14 cellular contexts compared by ENCODE assay signal in genomic region chr12:70448371-70448770, GRCh38.
A peak's percentile ranks its signal among the peaks of the same experiment; 100 is the strongest.
DNase-seq lines count a peak whose midpoint lies in the region; ATAC-seq lines count a peak whose summit lies in the region.
"Had no signal": no experiment of that assay in that cellular context is flagged by ENCODE, and none has a peak within 500 bp of the region (broad histone marks: within the 10 kb centered on the region; RNA-seq: fewer than 3 reads in every experiment).

No MANE protein-coding gene starts in this region.

- in situ Hi-C loops in GM23248 (cut with MboI), result no loop called here

- H4K20me1 ChIP-seq in GM23248 (ENCODE audit: insufficient read depth), result no peaks in the 10 kb centered on the region

- no peaks in the 10 kb centered on the region for H3K4me1 Mint-ChIP-seq in natural killer cell treated with Interleukin-12 subunit alpha and Interleukin-12 subunit beta and Interleukin-15 and Interleukin-18, amount 100 ng/mL, for 72 hours (ENCODE audit: low read depth in 2 of 2)
- H3K4me1 Mint-ChIP-seq: CD4-positive, alpha-beta memory T cell had no signal

- H3K79me2 ChIP-seq in GM23248 (ENCODE audit: insufficient read depth), result no peaks in the 10 kb centered on the region

- no peaks in the 10 kb centered on the region for H3K36me3 ChIP-seq in GM23248 (ENCODE audit: low read depth)

- no peak overlapping the region for H3K4me2 ChIP-seq in GM23248 (ENCODE audit: unreplicated experiment)

- peaks cover 2 to 7% of the 10 kb centered on the region in 2 donors for H3K27me3 Mint-ChIP-seq in natural killer cell treated with Interleukin-12 subunit alpha and Interleukin-12 subunit beta and Interleukin-15 and Interleukin-18, amount 100 ng/mL, for 72 hours
- H3K27me3 Mint-ChIP-seq: CD4-positive, alpha-beta memory T cell had no signal

- WGBS in GM23248 (ENCODE audit: low coverage in 1 of 2, low lambda C conversion rate in 2 of 2, missing lambda C conversion rate in 2 of 2), 2 experiments, result 26 to 36% methylated on average over 4 of the region's 4 CpGs

- no peak overlapping the region for H3K27ac ChIP-seq in GM23248

- H3K27me3 ChIP-seq in GM23248 (replicated peaks; ENCODE audit: insufficient read depth), result no peaks in the 10 kb centered on the region

- peak; percentile 8 for DNase-seq in GM23248
- DNase-seq in M059J (ENCODE audit: low read depth), result peak; percentile 80
- DNase-seq in astrocyte of the hippocampus (ENCODE audit: low read depth, low spot score), result peak; percentile 73
- no peak for DNase-seq in SHP77 treated with DMSO at 0.1 percent for 48 hours (lab: John Stamatoyannopoulos, UW)
- DNase-seq in natural killer cell treated with Interleukin-12 subunit alpha and Interleukin-12 subunit beta and Interleukin-15 and Interleukin-18, amount 100 ng/mL, for 72 hours (ENCODE audit: low spot score), result no peak
- DNase-seq in ureter (ENCODE audit: low spot score), result no peak
- no peak for DNase-seq in activated CD4-positive, CD25-positive, alpha-beta regulatory T cell (lab: John Stamatoyannopoulos, UW)
- DNase-seq: CD4-positive, alpha-beta memory T cell; DND-41; IMR-90; Kasumi-1; NCI-H1436; NCI-H2029; NCI-H748 treated with DMSO at 0.1 percent for 48 hours had no signal

- H3K4me1 ChIP-seq in GM23248 (ENCODE audit: insufficient read depth), result no peaks in the 10 kb centered on the region

- peaks cover 11% of the 10 kb centered on the region for H3K9me3 Mint-ChIP-seq in natural killer cell treated with Interleukin-12 subunit alpha and Interleukin-12 subunit beta and Interleukin-15 and Interleukin-18, amount 100 ng/mL, for 72 hours

- no peak overlapping the region for H3K4me3 ChIP-seq in GM23248

- H3K9ac ChIP-seq in GM23248, result no peak overlapping the region

- no peak overlapping the region for H3K4me3 Mint-ChIP-seq in natural killer cell treated with Interleukin-12 subunit alpha and Interleukin-12 subunit beta and Interleukin-15 and Interleukin-18, amount 100 ng/mL, for 72 hours
- H3K4me3 Mint-ChIP-seq: CD4-positive, alpha-beta memory T cell had no signal

- H3K9me2 ChIP-seq in GM23248 (ENCODE audit: insufficient read depth), result no peaks in the 10 kb centered on the region

- H3F3A ChIP-seq in GM23248 (ENCODE audit: insufficient read depth), result no peaks in the 10 kb centered on the region

- H3K9me3 ChIP-seq in GM23248 (ENCODE audit: low read depth), result no peaks in the 10 kb centered on the region

- no peak overlapping the region for H2AFZ ChIP-seq in GM23248

- ATAC-seq in natural killer cell treated with Interleukin-12 subunit alpha and Interleukin-12 subunit beta and Interleukin-15 and Interleukin-18, amount 100 ng/mL, for 72 hours, result no peak

- no peak overlapping the region for H3K27ac Mint-ChIP-seq in natural killer cell treated with Interleukin-12 subunit alpha and Interleukin-12 subunit beta and Interleukin-15 and Interleukin-18, amount 100 ng/mL, for 72 hours
- H3K27ac Mint-ChIP-seq: CD4-positive, alpha-beta memory T cell had no signal

- peaks cover 5% of the 10 kb centered on the region for H3K36me3 Mint-ChIP-seq in natural killer cell treated with Interleukin-12 subunit alpha and Interleukin-12 subunit beta and Interleukin-15 and Interleukin-18, amount 100 ng/mL, for 72 hours
- H3K36me3 Mint-ChIP-seq: CD4-positive, alpha-beta memory T cell had no signal

Comparison
In these comparisons a context has a peak if more than half of its experiments do, and no peak if none do; other contexts are left out.
1. DNase-seq: peak in GM23248 (single experiment), M059J (single experiment) and astrocyte of the hippocampus (single experiment); none in SHP77 treated with DMSO at 0.1 percent for 48 hours (single experiment), natural killer cell treated with Interleukin-12 subunit alpha and Interleukin-12 subunit beta and Interleukin-15 and Interleukin-18, amount 100 ng/mL, for 72 hours (single experiment), ureter (single experiment) and activated CD4-positive, CD25-positive, alpha-beta regulatory T cell (0 of 4).